8 cellular contexts compared by ENCODE assay signal in the genomic region with DNA sequence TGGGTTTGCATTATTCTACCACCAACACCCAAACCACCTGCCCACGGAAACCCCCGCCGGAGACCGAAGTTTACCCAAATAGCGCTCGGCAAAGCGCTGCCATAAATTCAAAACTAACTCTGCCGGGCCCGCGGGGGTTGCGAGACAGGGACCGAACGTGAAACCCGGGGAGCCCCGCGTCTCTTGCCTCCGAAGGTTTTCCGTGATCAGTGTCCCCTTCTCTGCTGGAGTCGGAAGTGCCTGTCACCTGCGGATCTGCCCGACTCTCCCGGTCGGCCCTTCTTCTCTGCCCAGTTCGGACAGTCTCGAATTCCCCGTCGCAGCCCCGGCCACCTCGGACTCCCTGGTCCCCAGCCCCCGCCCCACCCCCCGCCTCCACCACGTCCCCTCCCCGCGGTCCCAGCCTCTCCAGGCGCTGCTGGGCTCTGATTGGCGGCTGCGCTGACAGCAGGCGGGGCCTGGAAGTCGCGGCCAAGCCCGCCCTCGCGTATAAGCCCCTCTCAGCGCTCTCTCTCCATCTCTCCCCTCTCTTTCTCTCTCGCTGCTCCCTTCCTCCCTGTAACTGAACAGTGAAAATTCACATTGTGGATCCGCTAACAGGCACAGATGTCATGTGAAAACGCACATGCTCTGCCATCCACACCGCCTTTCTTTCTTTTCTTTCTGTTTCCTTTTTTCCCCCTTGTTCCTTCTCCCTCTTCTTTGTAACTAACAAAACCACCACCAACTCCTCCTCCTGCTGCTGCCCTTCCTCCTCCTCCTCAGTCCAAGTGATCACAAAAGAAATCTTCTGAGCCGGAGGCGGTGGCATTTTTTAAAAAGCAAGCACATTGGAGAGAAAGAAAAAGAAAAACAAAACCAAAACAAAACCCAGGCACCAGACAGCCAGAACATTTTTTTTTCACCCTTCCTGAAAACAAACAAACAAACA. TPM values are rescaled to one million over a fixed set of nuclear protein-coding genes. Genes with fewer than 3 reads are reported as not detected.
DNase-seq lines count a peak whose midpoint lies in the region; ATAC-seq, FAIRE-seq and TF ChIP-seq lines count a peak whose summit lies in the region.

A gene (plus strand): TSS at position 517 of the 931 bp plus-strand sequence. CDS start 642 bp downstream, outside the sequence.

- TF ChIP-seq CTCF in adrenal gland (IDR thresholded peaks at IDR 0.05) (peak in 1 of 6 experiments; percentile 0), cardiac muscle cell (IDR thresholded peaks at IDR 0.05; ENCODE audit: low read depth, low read length) (no peak)

- H3K9me3 ChIP-seq in adrenal gland (replicated peaks in 1 of 3) = no peaks in the 10 kb centered on the region
- no peaks in the 10 kb centered on the region for H3K9me3 ChIP-seq in cardiac muscle cell (ENCODE audit: low read depth)

- H3K36me3 ChIP-seq in adrenal gland (replicated peaks in 1 of 2) (no peaks in the 10 kb centered on the region), cardiac muscle cell (no peaks in the 10 kb centered on the region)

- peak; percentile 63 to 65 for TF ChIP-seq POLR2A in adrenal gland (IDR thresholded peaks at IDR 0.05)

- WGBS in adrenal gland, 4 donors = 1 to 2% (median 1%) methylated on average over 26 to 50 of the region's 50 CpGs

- H3K4me1 ChIP-seq in adrenal gland (replicated peaks in 1 of 2) = peaks cover 0 to 28% of the 10 kb centered on the region in 2 donors
- peaks cover 5% of the 10 kb centered on the region for H3K4me1 ChIP-seq in cardiac muscle cell (ENCODE audit: low read depth)

- DNase-seq in Ammon's horn (ENCODE audit: low spot score) (peak; percentile 92), NCI-H2227 treated with DMSO at 0.1 percent for 48 hours (lab: John Stamatoyannopoulos, UW) (peak; percentile 0), adrenal gland (peak; percentile 70 to 90 (median 81)), cardiac muscle cell (ENCODE audit: low read depth in 1 of 2, low spot score in 1 of 2) (peak; percentile 65 to 86), nucleus accumbens (lab: John Stamatoyannopoulos, UW) (peak in 55 of 56 donors; percentile 18 to 94 (median 79)), RCC 7860 (ENCODE audit: low spot score) (no peak)

- ATAC-seq in GM18520 (IDR thresholded peaks at IDR 0.05; ENCODE audit: unreplicated experiment) (peak; percentile 78), HG02981 (IDR thresholded peaks at IDR 0.05; ENCODE audit: unreplicated experiment) (peak; percentile 79)

- peak within 1 kb of the TSS in 4 of 5 donors; percentile 24 to 70 (median 50) for H3K27ac ChIP-seq in adrenal gland
- no peak within 1 kb of the TSS for H3K27ac ChIP-seq in cardiac muscle cell

- H3K27me3 ChIP-seq in adrenal gland (peaks cover 3% of the 10 kb centered on the region), cardiac muscle cell (peaks cover 83% of the 10 kb centered on the region)

- FAIRE-seq in RCC 7860 (lab: Jason Lieb, UNC) = no peak

- intact Hi-C loops in adrenal gland (cut with DNase I) = no loop called here

- peak within 1 kb of the TSS in 3 of 4 donors; percentile 53 to 78 (median 55) for H3K4me3 ChIP-seq in adrenal gland
- H3K4me3 ChIP-seq in cardiac muscle cell = peak within 1 kb of the TSS; percentile 43

RNA-seq across cellular contexts. Expression of the gene that starts here (rescaled TPM):
- total RNA-seq in adrenal gland (1 to 10 TPM; 2.2 to 8.8 (median 5.0) TPM), cardiac muscle cell (0.03 and 0.04 TPM in 2 replicates)
- polyA plus RNA-seq in adrenal gland (1 to 10 TPM; 1.7 to 2.5 (median 2.0) TPM), cardiac muscle cell (not detected in 2 replicates)

Comparison
In these comparisons a context has a peak if more than half of its experiments do, and no peak if none do; other contexts are left out.
1. Peak in DNase-seq and H3K4me3 ChIP-seq in cardiac muscle cell; RNA of the gene not detected or under 1 TPM.